Comparison of ENCODE assay signal across 8 cellular contexts in genomic region chr10:6151087-6151977, GRCh38. TPM values are rescaled to one million over a fixed set of nuclear protein-coding genes. Genes with fewer than 3 reads are reported as not detected.
DNase-seq lines count a peak whose midpoint lies in the region; ATAC-seq and TF ChIP-seq lines count a peak whose summit lies in the region.

No MANE protein-coding gene starts in this region.

- peak overlapping the region; percentile 85 for H3K4me3 Mint-ChIP-seq in CD4-positive, alpha-beta T cell
- H3K4me3 Mint-ChIP-seq in stimulated activated effector memory CD8-positive, alpha-beta T cell treated with anti-CD3 and anti-CD28 coated beads, Interleukin-12 subunit alpha, Interleukin-12 subunit beta, amount 100 ng/mL, for 72 hours, result peak overlapping the region; percentile 29

- peak in 4 of 10 experiments; percentile 24 to 45 (median 34) for DNase-seq in CD4-positive, alpha-beta T cell
- DNase-seq in SKM-1 (lab: John Stamatoyannopoulos, UW; ENCODE audit: unreplicated experiment), result peak; percentile 53
- peak in 49 of 61 donors; percentile 11 to 69 (median 47) for DNase-seq in caudate nucleus (lab: John Stamatoyannopoulos, UW)
- peak; percentile 30 for DNase-seq in kidney glomerular epithelial cell (lab: John Stamatoyannopoulos, UW)
- DNase-seq in stimulated activated effector memory CD8-positive, alpha-beta T cell treated with anti-CD3 and anti-CD28 coated beads, Interleukin-12 subunit alpha, Interleukin-12 subunit beta, amount 100 ng/mL, for 72 hours (ENCODE audit: low spot score in 2 of 2), result peak in 1 of 2 donors; percentile 69
- no peak for DNase-seq in middle frontal gyrus (ENCODE audit: extremely low spot score, low spot score)

- H3K27me3 ChIP-seq in CD4-positive, alpha-beta T cell (ENCODE audit: control insufficient read depth, insufficient read depth, low read length), result no peaks in the 10 kb centered on the region

- intact Hi-C loops in CD4-positive, alpha-beta T cell (cut with DNase I, micrococcal nuclease), result loop anchor here in 1 of 2 experiments (2.0 kb wide), 1 partner anchor 43 kb away; no protein-coding TSS in a partner anchor

- ATAC-seq in CD4-positive, alpha-beta T cell (ENCODE audit: poor library complexity), result peak; percentile 68
- ATAC-seq in GM19043 (IDR thresholded peaks at IDR 0.05; ENCODE audit: low read depth, unreplicated experiment), result peak; percentile 77
- peak; percentile 71 for ATAC-seq in HG03135 (IDR thresholded peaks at IDR 0.05; ENCODE audit: unreplicated experiment)
- ATAC-seq in stimulated activated effector memory CD8-positive, alpha-beta T cell treated with anti-CD3 and anti-CD28 coated beads, Interleukin-12 subunit alpha, Interleukin-12 subunit beta, amount 100 ng/mL, for 72 hours, result peak; percentile 75

- peak overlapping the region; percentile 82 for H3K27ac Mint-ChIP-seq in CD4-positive, alpha-beta T cell
- peak overlapping the region; percentile 60 for H3K27ac Mint-ChIP-seq in stimulated activated effector memory CD8-positive, alpha-beta T cell treated with anti-CD3 and anti-CD28 coated beads, Interleukin-12 subunit alpha, Interleukin-12 subunit beta, amount 100 ng/mL, for 72 hours

- no peaks in the 10 kb centered on the region for H3K9me3 ChIP-seq in CD4-positive, alpha-beta T cell (ENCODE audit: control insufficient read depth, low read length)

- TF ChIP-seq CTCF in CD4-positive, alpha-beta T cell (IDR thresholded peaks at IDR 0.05), result peak; percentile 59

- no peaks in the 10 kb centered on the region for H3K27me3 Mint-ChIP-seq in CD4-positive, alpha-beta T cell

- peaks cover 20% of the 10 kb centered on the region for H3K36me3 Mint-ChIP-seq in CD4-positive, alpha-beta T cell (ENCODE audit: low read depth)
- H3K36me3 Mint-ChIP-seq in stimulated activated effector memory CD8-positive, alpha-beta T cell treated with anti-CD3 and anti-CD28 coated beads, Interleukin-12 subunit alpha, Interleukin-12 subunit beta, amount 100 ng/mL, for 72 hours, result peaks cover 53% of the 10 kb centered on the region

- H3K4me1 Mint-ChIP-seq in CD4-positive, alpha-beta T cell (ENCODE audit: low read depth), result peaks cover 63% of the 10 kb centered on the region
- H3K4me1 Mint-ChIP-seq in stimulated activated effector memory CD8-positive, alpha-beta T cell treated with anti-CD3 and anti-CD28 coated beads, Interleukin-12 subunit alpha, Interleukin-12 subunit beta, amount 100 ng/mL, for 72 hours, result peaks cover 77% of the 10 kb centered on the region

- H3K27ac ChIP-seq in CD4-positive, alpha-beta T cell (ENCODE audit: low read depth, low read length), result peak overlapping the region; percentile 19
- H3K27ac ChIP-seq in caudate nucleus (ENCODE audit: low read depth, low read length), result peak overlapping the region; percentile 60

- H3K9me3 Mint-ChIP-seq in CD4-positive, alpha-beta T cell, result no peaks in the 10 kb centered on the region
- H3K9me3 Mint-ChIP-seq in stimulated activated effector memory CD8-positive, alpha-beta T cell treated with anti-CD3 and anti-CD28 coated beads, Interleukin-12 subunit alpha, Interleukin-12 subunit beta, amount 100 ng/mL, for 72 hours, result no peaks in the 10 kb centered on the region

- POLR2A ChIA-PET in CD4-positive, alpha-beta T cell (lab: Charles Lee), result interaction anchor here (8.7 kb wide), 1 partner anchor 12 kb away, joined by 71 read pairs; no protein-coding TSS in a partner anchor

- CTCF ChIA-PET in CD4-positive, alpha-beta T cell (lab: Charles Lee), result interaction anchor here (0.7 to 3.7 kb wide), 13 partner anchors 8 to 252 kb away, joined by 3 to 9 read pairs (median 4); partner anchors contain the start of gene PFKFB3

RNA-seq across cellular contexts. Expression of gene PFKFB3, which starts 51.4 kb away (rescaled TPM):
- 100 to 1,000 TPM; 142 to 145 TPM for total RNA-seq in CD4-positive, alpha-beta T cell
